In the genomic region with DNA sequence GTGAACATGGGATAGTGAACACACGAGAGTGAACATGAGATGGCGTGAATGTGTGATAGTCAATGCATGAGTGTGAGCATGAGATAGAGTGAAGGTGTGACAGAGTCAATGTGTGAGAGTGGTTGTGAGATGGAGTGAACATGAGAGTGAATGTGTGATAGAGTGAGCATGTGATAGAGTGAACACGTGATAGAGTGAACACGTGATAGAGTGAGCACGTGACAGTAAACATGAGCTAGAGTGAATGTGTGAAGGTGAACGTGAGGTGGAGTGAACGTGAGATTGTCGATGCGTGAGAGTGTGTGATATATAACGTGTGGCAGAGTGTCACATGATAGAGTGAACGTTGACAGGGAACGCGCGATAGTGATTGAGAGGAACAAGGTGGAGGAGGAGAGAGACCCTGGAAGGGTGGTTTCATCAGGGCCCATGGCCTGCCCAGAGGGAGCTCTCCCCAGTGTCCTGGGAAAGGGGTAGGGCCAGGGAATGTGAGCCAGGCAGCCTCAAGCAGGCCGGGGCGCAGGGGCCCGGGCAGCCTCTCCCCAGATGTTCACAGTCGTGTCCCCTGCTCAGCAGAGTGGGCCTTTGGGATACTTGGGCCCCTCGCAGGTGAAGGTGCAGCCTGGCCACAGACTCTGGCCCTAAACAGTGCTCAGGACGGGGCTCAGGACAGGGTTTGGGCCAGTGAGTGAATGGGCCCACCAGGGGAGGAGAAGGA, we compare ENCODE assay signal across 20 cellular contexts.
A peak's percentile ranks its signal among the peaks of the same experiment; 100 is the strongest.
DNase-seq lines count a peak whose midpoint lies in the region; ATAC-seq, FAIRE-seq and TF ChIP-seq lines count a peak whose summit lies in the region.
"Had no signal": no experiment of that assay in that cellular context is flagged by ENCODE, and none has a peak within 500 bp of the region (broad histone marks: within the 10 kb centered on the region; RNA-seq: fewer than 3 reads in every experiment).

No MANE protein-coding gene starts in this region.

- intact Hi-C loops in IMR-90 (cut with micrococcal nuclease), result no loop called here

- TF ChIP-seq RAD21 in IMR-90 (IDR thresholded peaks at IDR 0.05; ENCODE audit: low read length), result no peak

- H3K9me3 ChIP-seq in IMR-90 (ENCODE audit: control insufficient read depth, insufficient read depth, low read length) (peaks cover 38% of the 10 kb centered on the region), neuronal stem cell (replicated peaks in 1 of 2; ENCODE audit: control insufficient read depth in 2 of 2, insufficient read depth in 1 of 2, low read depth in 1 of 2, low read length in 2 of 2) (peaks cover 0 to 8% of the 10 kb centered on the region in 2 donors), Peyer's patch (no peaks in the 10 kb centered on the region)
- H3K9me3 ChIP-seq: BE2C, Caco-2 had no signal

- DNase-seq in GM12891 (ENCODE audit: insufficient read length, low spot score) (no peak), IMR-90 (no peak), bronchial epithelial cell (ENCODE audit: low read depth) (no peak), neuronal stem cell (ENCODE audit: low spot score) (no peak), NCI-H1048 (lab: John Stamatoyannopoulos, UW) (no peak), Peyer's patch (no peak), cerebellum (ENCODE audit: low spot score) (no peak)
- DNase-seq: ACHN; BE2C; C1 segment of cervical spinal cord; Caco-2; CD4-positive, CD25-positive, alpha-beta regulatory T cell; CD8-positive, alpha-beta memory T cell; H9; Karpas-422; KBM-7 had no signal

- H3K14ac ChIP-seq in IMR-90 (replicated peaks; ENCODE audit: low read depth, low read length) (no peak overlapping the region), neuronal stem cell (ENCODE audit: low read length) (peak overlapping the region; percentile 9)

- H2BK12ac ChIP-seq in neuronal stem cell (ENCODE audit: low read length), result no peak overlapping the region

- H3K18ac ChIP-seq in IMR-90 (ENCODE audit: low read depth, low read length), result no peak overlapping the region
- no peak overlapping the region for H3K18ac ChIP-seq in neuronal stem cell (ENCODE audit: low read length)

- H3K4me1 ChIP-seq in IMR-90 (ENCODE audit: control insufficient read depth, insufficient read depth, low read length), result no peaks in the 10 kb centered on the region
- no peaks in the 10 kb centered on the region for H3K4me1 ChIP-seq in neuronal stem cell (ENCODE audit: control insufficient read depth in 2 of 2, insufficient read depth in 1 of 2, low read depth in 1 of 2, low read length in 2 of 2)
- no peaks in the 10 kb centered on the region for H3K4me1 ChIP-seq in Peyer's patch
- H3K4me1 ChIP-seq: BE2C, Caco-2 had no signal

- no peak overlapping the region for H2AK9ac ChIP-seq in IMR-90 (replicated peaks; ENCODE audit: low read depth, low read length, poor library complexity)

- no peak overlapping the region for H4K5ac ChIP-seq in IMR-90 (ENCODE audit: low read depth, low read length)

- CTCF ChIA-PET in IMR-90 (lab: Yijun Ruan, JAX), result no interaction called here

- no peak overlapping the region for H3K4me3 ChIP-seq in IMR-90 (ENCODE audit: insufficient read depth, low read depth, low read length)
- no peak overlapping the region for H3K4me3 ChIP-seq in bronchial epithelial cell (ENCODE audit: low read depth, low read length)
- H3K4me3 ChIP-seq in neuronal stem cell (ENCODE audit: low read length in 2 of 2), result no peak overlapping the region
- H3K4me3 ChIP-seq in Peyer's patch, result no peak overlapping the region

- no peak for TF ChIP-seq POLR2A in GM12891 (IDR thresholded peaks at IDR 0.05; ENCODE audit: low read depth, low read length)
- no peak for TF ChIP-seq POLR2A in IMR-90 (IDR thresholded peaks at IDR 0.05; ENCODE audit: low read depth, low read length)
- no peak for TF ChIP-seq POLR2A in Peyer's patch (IDR thresholded peaks at IDR 0.05)

- H4K91ac ChIP-seq in IMR-90 (ENCODE audit: insufficient read depth, low read depth, low read length), result no peak overlapping the region
- H4K91ac ChIP-seq in neuronal stem cell (ENCODE audit: low read depth, low read length, poor library complexity), result no peak overlapping the region

- H3K23ac ChIP-seq in IMR-90 (ENCODE audit: low read depth, low read length) (no peak overlapping the region), neuronal stem cell (ENCODE audit: low read depth, low read length, poor library complexity) (no peak overlapping the region)

- H2BK5ac ChIP-seq in IMR-90 (ENCODE audit: low read depth, low read length, poor library complexity, severe bottlenecking) (no peak overlapping the region), neuronal stem cell (ENCODE audit: low read length) (no peak overlapping the region)

- H3K9me1 ChIP-seq in IMR-90 (ENCODE audit: insufficient read depth, low read length), result no peaks in the 10 kb centered on the region

- H2BK15ac ChIP-seq in IMR-90 (ENCODE audit: low read depth, low read length) (no peak overlapping the region), neuronal stem cell (ENCODE audit: low read length) (no peak overlapping the region)

- H2BK120ac ChIP-seq in IMR-90 (ENCODE audit: low read depth, low read length), result no peak overlapping the region
- H2BK120ac ChIP-seq in neuronal stem cell (ENCODE audit: low read depth, low read length), result no peak overlapping the region

- H4K8ac ChIP-seq in IMR-90 (ENCODE audit: low read depth in 2 of 2, low read length in 2 of 2) (no peak overlapping the region), neuronal stem cell (ENCODE audit: low read depth, low read length) (no peak overlapping the region)

- in situ Hi-C loops in IMR-90 (cut with MboI; ENCODE audit: low sequenced_read_pairs), result no loop called here

- H3K4ac ChIP-seq in IMR-90 (ENCODE audit: low read depth, low read length) (no peak overlapping the region), neuronal stem cell (ENCODE audit: low read length) (no peak overlapping the region)

- TF ChIP-seq CTCF in IMR-90 (conservative IDR thresholded peaks at IDR 0.05; ENCODE audit: low read depth, low read length) (no peak), bronchial epithelial cell (IDR thresholded peaks at IDR 0.05; ENCODE audit: insufficient read depth, low read length, severe bottlenecking) (no peak), Peyer's patch (IDR thresholded peaks at IDR 0.05) (no peak)

- dilution Hi-C loops in IMR-90 (cut with HindIII; ENCODE audit: low sequenced_read_pairs, unreplicated experiment), result no loop called here

- no peak overlapping the region for H3K56ac ChIP-seq in IMR-90 (ENCODE audit: extremely low read depth, insufficient read depth, low read length)

- FAIRE-seq in GM12891 (lab: Jason Lieb, UNC) (peak; percentile 62), bronchial epithelial cell (lab: Jason Lieb, UNC) (peak; percentile 88)
- FAIRE-seq: D721Med, G401.6, H1 had no signal

- H3K79me1 ChIP-seq in IMR-90 (ENCODE audit: low read depth in 1 of 2, low read length in 2 of 2) (no peaks in the 10 kb centered on the region), neuronal stem cell (ENCODE audit: low read depth, low read length) (no peaks in the 10 kb centered on the region)

- H3K4me2 ChIP-seq in IMR-90 (ENCODE audit: low read depth, low read length), result no peak overlapping the region
- no peak overlapping the region for H3K4me2 ChIP-seq in neuronal stem cell (ENCODE audit: insufficient read depth, low read length, poor library complexity, severe bottlenecking)

- BruUV-seq in IMR-90 (replicated peaks; lab: Mats Ljungman, UMichigan), result no TSS peak

- H3K27ac ChIP-seq in IMR-90 (ENCODE audit: insufficient read depth, low read length) (no peak overlapping the region), neuronal stem cell (replicated peaks; ENCODE audit: low read length) (no peak overlapping the region), Peyer's patch (no peak overlapping the region)

- H3K9ac ChIP-seq in IMR-90 (ENCODE audit: low read depth, low read length), result no peak overlapping the region
- no peak overlapping the region for H3K9ac ChIP-seq in neuronal stem cell (ENCODE audit: low read depth, low read length, poor library complexity)

- no peaks in the 10 kb centered on the region for H4K20me1 ChIP-seq in IMR-90 (ENCODE audit: insufficient read depth, low read length)

- ATAC-seq in IMR-90 (ENCODE audit: low read depth) (no peak), HG02938 (IDR thresholded peaks at IDR 0.05; ENCODE audit: unreplicated experiment) (no peak)

- H2AK5ac ChIP-seq in IMR-90 (ENCODE audit: low read depth, low read length) (no peak overlapping the region), neuronal stem cell (ENCODE audit: low read depth, low read length) (no peak overlapping the region)

- H3K27me3 ChIP-seq in IMR-90 (ENCODE audit: control insufficient read depth, insufficient read depth, low read length) (no peaks in the 10 kb centered on the region), bronchial epithelial cell (ENCODE audit: control insufficient read depth, insufficient read depth, low read length) (no peaks in the 10 kb centered on the region), neuronal stem cell (ENCODE audit: control insufficient read depth in 3 of 3, insufficient read depth in 3 of 3, low read depth in 1 of 3, low read length in 3 of 3) (no peaks in the 10 kb centered on the region), Peyer's patch (no peaks in the 10 kb centered on the region)
- H3K27me3 ChIP-seq: BE2C had no signal

- POLR2A ChIA-PET in IMR-90 (lab: Charles Lee; ENCODE audit: unreplicated experiment), result no interaction called here

- WGBS in IMR-90 (ENCODE audit: extremely low coverage in 2 of 2, insufficient read length in 1 of 2), 2 experiments, result 63 to 100% methylated on average over 5 to 10 of the region's 20 CpGs
- 100% methylated on average over 2 to 7 of the region's 20 CpGs for WGBS in neuronal stem cell (ENCODE audit: extremely low coverage in 2 of 2, insufficient read length in 2 of 2, insufficient replicate concordance in 1 of 2), 2 donors

- no peaks in the 10 kb centered on the region for H3K36me3 ChIP-seq in IMR-90 (ENCODE audit: control insufficient read depth, insufficient read depth, low read length)
- H3K36me3 ChIP-seq in bronchial epithelial cell (ENCODE audit: control insufficient read depth, insufficient read depth, low read length), result no peaks in the 10 kb centered on the region
- H3K36me3 ChIP-seq in neuronal stem cell (replicated peaks in 1 of 2; ENCODE audit: control insufficient read depth in 2 of 2, insufficient read depth in 2 of 2, low read length in 2 of 2), result no peaks in the 10 kb centered on the region
- H3K36me3 ChIP-seq in Peyer's patch, result no peaks in the 10 kb centered on the region
- H3K36me3 ChIP-seq: BE2C had no signal

- H2BK20ac ChIP-seq in IMR-90 (ENCODE audit: low read depth, low read length), result no peak overlapping the region

- H2AFZ ChIP-seq in IMR-90 (replicated peaks; ENCODE audit: low read length, poor library complexity) (no peak overlapping the region), neuronal stem cell (ENCODE audit: low read length) (no peak overlapping the region)

TF ChIP-seq in GM12891, 5 proteins besides CTCF, POLR2A, EP300 and RAD21 (continues in another document):
- no peak for TF ChIP-seq PAX5 (IDR thresholded peaks at IDR 0.05; ENCODE audit: insufficient read depth, low read length, severe bottlenecking)
- TF ChIP-seq POU2F2 (IDR thresholded peaks at IDR 0.05; ENCODE audit: low read depth, low read length), result no peak
- no peak for TF ChIP-seq SPI1 (IDR thresholded peaks at IDR 0.05; ENCODE audit: low read depth, low read length)

TF ChIP-seq in IMR-90, 13 proteins besides CTCF, POLR2A, EP300 and RAD21 (continues in another document):
- TF ChIP-seq FOS (IDR thresholded peaks at IDR 0.05; ENCODE audit: low read depth, low read length) (no peak), CEBPB (IDR thresholded peaks at IDR 0.05; ENCODE audit: low read depth, low read length) (no peak)
